8 cellular contexts compared by ENCODE assay signal in the genomic region with DNA sequence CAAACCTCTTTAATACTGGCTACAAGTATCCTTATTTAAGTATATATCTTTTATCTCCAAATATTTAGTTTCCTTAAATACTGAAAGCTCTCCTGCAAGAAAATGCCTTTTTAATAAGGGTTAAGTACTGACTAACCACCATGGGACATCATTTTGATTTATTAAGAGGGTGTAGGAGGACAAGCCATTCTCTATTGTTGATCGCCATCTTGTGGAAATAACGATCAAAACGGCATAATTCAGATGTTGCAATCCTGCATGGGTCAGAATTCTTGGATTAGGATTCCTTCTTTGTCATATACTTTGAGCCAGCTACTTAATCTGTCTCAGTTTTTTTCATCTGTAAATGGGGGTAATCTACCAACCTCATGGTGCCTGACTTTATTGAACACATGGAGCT.
DNase-seq lines count a peak whose midpoint lies in the region; ATAC-seq, FAIRE-seq and TF ChIP-seq lines count a peak whose summit lies in the region.

No MANE protein-coding gene starts in this region.

- peak; percentile 53 for TF ChIP-seq CTCF in astrocyte of the cerebellum (IDR thresholded peaks at IDR 0.05; ENCODE audit: low read depth, low read length, missing control alignments)

- DNase-seq in DMS53 treated with DMSO at 0.1 percent for 48 hours (lab: John Stamatoyannopoulos, UW; ENCODE audit: unreplicated experiment) (peak; percentile 68), NCI-H1092 treated with DMSO at 0.1 percent for 48 hours (lab: John Stamatoyannopoulos, UW) (peak; percentile 2), astrocyte of the cerebellum (ENCODE audit: low read depth) (peak; percentile 58), KG1 (lab: John Stamatoyannopoulos, UW) (no peak)

- no peak overlapping the region for H3K4me3 ChIP-seq in astrocyte of the cerebellum (ENCODE audit: low read depth, low read length)

- in situ Hi-C loops in astrocyte of the cerebellum (cut with HindIII; ENCODE audit: low sequenced_read_pairs), result no loop called here

- ATAC-seq in GM19023 (IDR thresholded peaks at IDR 0.05; ENCODE audit: unreplicated experiment), result no peak
- ATAC-seq in HG03025 (IDR thresholded peaks at IDR 0.05; ENCODE audit: low FRiP score, unreplicated experiment), result no peak
- ATAC-seq in HG02938 (IDR thresholded peaks at IDR 0.05; ENCODE audit: unreplicated experiment), result no peak

- FAIRE-seq in islet of Langerhans (lab: Jason Lieb, UNC), result peak; percentile 99
